8 cellular contexts compared by ENCODE assay signal in the genomic region with DNA sequence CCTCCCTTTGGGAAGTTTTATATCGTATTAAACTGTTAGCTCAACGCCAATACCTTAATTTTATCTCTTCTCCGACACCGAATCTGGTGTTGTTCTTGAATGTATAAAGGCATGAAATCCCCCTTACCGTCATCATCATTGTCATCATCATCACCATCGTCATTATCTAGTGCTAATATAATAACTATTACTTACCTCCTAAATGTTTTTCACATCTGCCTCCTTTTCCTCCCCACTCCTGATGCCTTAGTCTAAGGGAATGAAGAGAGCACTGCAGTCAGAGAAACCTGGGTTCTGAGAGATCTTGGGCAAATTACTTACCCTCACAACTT. TPM values are rescaled to one million over a fixed set of nuclear protein-coding genes. Genes with fewer than 3 reads are reported as not detected.
DNase-seq lines count a peak whose midpoint lies in the region; ATAC-seq and TF ChIP-seq lines count a peak whose summit lies in the region.

No MANE protein-coding gene starts in this region.

- ATAC-seq in GM21381 (IDR thresholded peaks at IDR 0.05; ENCODE audit: unreplicated experiment): no peak

- H3K36me3 ChIP-seq in colonic mucosa: no peaks in the 10 kb centered on the region
- peaks cover 5 to 30% of the 10 kb centered on the region in 2 donors for H3K36me3 ChIP-seq in neuronal stem cell (replicated peaks in 1 of 2; ENCODE audit: control insufficient read depth in 2 of 2, insufficient read depth in 2 of 2, low read length in 2 of 2)

- H2AFZ ChIP-seq in neuronal stem cell (ENCODE audit: low read length): peak overlapping the region; percentile 69

- H3K14ac ChIP-seq in neuronal stem cell (ENCODE audit: low read length): no peak overlapping the region

- no peak overlapping the region for H3K23ac ChIP-seq in neuronal stem cell (ENCODE audit: low read depth, low read length, poor library complexity)

- H2BK15ac ChIP-seq in neuronal stem cell (ENCODE audit: low read length): no peak overlapping the region

- no peak overlapping the region for H2AK5ac ChIP-seq in neuronal stem cell (ENCODE audit: low read depth, low read length)

- no peak overlapping the region for H2BK5ac ChIP-seq in neuronal stem cell (ENCODE audit: low read length)

- DNase-seq in HL-60 (ENCODE audit: low read depth in 1 of 2, low spot score in 1 of 2) (no peak), colonic mucosa (no peak), neuronal stem cell (ENCODE audit: low spot score) (no peak), kidney glomerular epithelial cell (lab: John Stamatoyannopoulos, UW) (no peak), AG20443 (ENCODE audit: low spot score) (no peak), HK-2 (ENCODE audit: unreplicated experiment) (no peak)

- WGBS in neuronal stem cell (ENCODE audit: extremely low coverage in 2 of 2, insufficient read length in 2 of 2, insufficient replicate concordance in 1 of 2), 2 donors: no CpG with 5 or more reads among the region's 6 CpGs

- H3K9ac ChIP-seq in colonic mucosa (ENCODE audit: low read depth in 2 of 2, low read length in 2 of 2): peak overlapping the region; percentile 58 to 61
- H3K9ac ChIP-seq in neuronal stem cell (ENCODE audit: low read depth, low read length, poor library complexity): no peak overlapping the region

- no peaks in the 10 kb centered on the region for H3K27me3 ChIP-seq in HL-60 (ENCODE audit: insufficient read depth, poor library complexity, severe bottlenecking)
- no peaks in the 10 kb centered on the region for H3K27me3 ChIP-seq in colonic mucosa
- H3K27me3 ChIP-seq in neuronal stem cell (ENCODE audit: control insufficient read depth in 3 of 3, insufficient read depth in 3 of 3, low read depth in 1 of 3, low read length in 3 of 3): peaks cover 0 to 27% (median 2%) of the 10 kb centered on the region in 3 experiments

- no peaks in the 10 kb centered on the region for H3K9me3 ChIP-seq in colonic mucosa
- H3K9me3 ChIP-seq in neuronal stem cell (replicated peaks in 1 of 2; ENCODE audit: control insufficient read depth in 2 of 2, insufficient read depth in 1 of 2, low read depth in 1 of 2, low read length in 2 of 2): peaks cover 0 to 7% of the 10 kb centered on the region in 2 donors

- H3K4ac ChIP-seq in neuronal stem cell (ENCODE audit: low read length): no peak overlapping the region

- H3K79me1 ChIP-seq in neuronal stem cell (ENCODE audit: low read depth, low read length): no peaks in the 10 kb centered on the region

- H2BK12ac ChIP-seq in neuronal stem cell (ENCODE audit: low read length): no peak overlapping the region

- H3K4me1 ChIP-seq in colonic mucosa: peaks cover 5% of the 10 kb centered on the region
- H3K4me1 ChIP-seq in neuronal stem cell (ENCODE audit: control insufficient read depth in 2 of 2, insufficient read depth in 1 of 2, low read depth in 1 of 2, low read length in 2 of 2): no peaks in the 10 kb centered on the region

- H4K91ac ChIP-seq in neuronal stem cell (ENCODE audit: low read depth, low read length, poor library complexity): no peak overlapping the region

- H4K8ac ChIP-seq in neuronal stem cell (ENCODE audit: low read depth, low read length): no peak overlapping the region

- TF ChIP-seq CTCF in GM12875 (IDR thresholded peaks at IDR 0.05; ENCODE audit: borderline replicate concordance, insufficient read depth, low read depth, low read length) (no peak), HL-60 (IDR thresholded peaks at IDR 0.05; ENCODE audit: insufficient read depth, low read length) (no peak), colonic mucosa (IDR thresholded peaks at IDR 0.05) (no peak)

- no peak overlapping the region for H3K18ac ChIP-seq in neuronal stem cell (ENCODE audit: low read length)

- H3K4me3 ChIP-seq in GM12875 (ENCODE audit: low read depth, low read length) (peak overlapping the region; percentile 36), HL-60 (replicated peaks; ENCODE audit: insufficient read depth, low read length) (peak overlapping the region; percentile 42), colonic mucosa (peak overlapping the region; percentile 24), neuronal stem cell (ENCODE audit: low read length in 2 of 2) (peak overlapping the region; percentile 43 to 75)

- no peak overlapping the region for H2BK120ac ChIP-seq in neuronal stem cell (ENCODE audit: low read depth, low read length)

- intact Hi-C loops in colonic mucosa (cut with DNase I): no loop called here

- peak overlapping the region; percentile 54 for H3K4me2 ChIP-seq in neuronal stem cell (ENCODE audit: insufficient read depth, low read length, poor library complexity, severe bottlenecking)

- H3K27ac ChIP-seq in HL-60 (replicated peaks): no peak overlapping the region
- H3K27ac ChIP-seq in colonic mucosa: peak overlapping the region; percentile 4
- H3K27ac ChIP-seq in neuronal stem cell (replicated peaks; ENCODE audit: low read length): no peak overlapping the region

RNA-seq across cellular contexts. Expression of a gene that starts 0.7 kb away (rescaled TPM):
- 1 to 10 TPM; 5.4 to 7.6 TPM for total RNA-seq in colonic mucosa
- polyA plus RNA-seq in neuronal stem cell (2013, experiment 1 of 2): 5.3 TPM
- 5.3 TPM for polyA plus RNA-seq in neuronal stem cell (2013, experiment 2 of 2)

RNA-seq across cellular contexts. Expression of a gene that starts 28.1 kb away (rescaled TPM):
- 10 to 100 TPM; 45.3 to 55.9 TPM for total RNA-seq in colonic mucosa
- 43.9 TPM for polyA plus RNA-seq in neuronal stem cell (2013, experiment 1 of 2)
- 41.6 TPM for polyA plus RNA-seq in neuronal stem cell (2013, experiment 2 of 2)

RNA-seq across cellular contexts. Expression of a gene that starts 43.2 kb away (rescaled TPM):
- 10 to 100 TPM; 21.9 to 27.5 TPM for total RNA-seq in colonic mucosa
- polyA plus RNA-seq in neuronal stem cell (2013, experiment 1 of 2): 6.4 TPM
- polyA plus RNA-seq in neuronal stem cell (2013, experiment 2 of 2): 5.9 TPM

RNA-seq across cellular contexts. Expression of a gene that starts 43.3 kb away (rescaled TPM):
- total RNA-seq in colonic mucosa: 1 to 10 TPM in 1 of 2 donors, under 1 TPM in 1; 0.91 to 1.5 TPM
- 6.1 TPM for polyA plus RNA-seq in neuronal stem cell (2013, experiment 1 of 2)
- polyA plus RNA-seq in neuronal stem cell (2013, experiment 2 of 2): 6.1 TPM
